In genomic region chr2:74206180-74206688, GRCh38 we compare ENCODE assay signal across 8 cellular contexts. TPM values are rescaled to one million over a fixed set of nuclear protein-coding genes. Genes with fewer than 3 reads are reported as not detected.
A peak's percentile ranks its signal among the peaks of the same experiment; 100 is the strongest.
DNase-seq lines count a peak whose midpoint lies in the region; ATAC-seq and TF ChIP-seq lines count a peak whose summit lies in the region.

No MANE protein-coding gene starts in this region.

- H3K27ac Mint-ChIP-seq in CD4-positive, CD25-positive, alpha-beta regulatory T cell = peak overlapping the region; percentile 93 to 99 (median 98)
- H3K27ac Mint-ChIP-seq in stimulated activated memory B cell treated with anti-CD40 and anti-IgM and Interleukin-4, amounts not matched to agents 10 μg/mL and 1 μg/mL and 100 μg/mL, for 72 hours = peak overlapping the region; percentile 90
- H3K27ac Mint-ChIP-seq in Caco-2 (ENCODE audit: unreplicated experiment) = no peak overlapping the region

- DNase-seq in CD4-positive, CD25-positive, alpha-beta regulatory T cell = peak; percentile 7 to 91 (median 60)
- peak; percentile 35 for DNase-seq in activated T-cell treated with anti-CD3 and anti-CD28 coated beads, Interleukin-2, amount 50 U/mL, for 1 hour
- DNase-seq in Right ventricle myocardium superior = no peak
- DNase-seq in Caco-2 = no peak
- DNase-seq in NCI-H526 treated with DMSO at 0.1 percent for 48 hours (lab: John Stamatoyannopoulos, UW) = no peak

- H3K9me3 Mint-ChIP-seq in CD4-positive, CD25-positive, alpha-beta regulatory T cell = no peaks in the 10 kb centered on the region
- H3K9me3 Mint-ChIP-seq in stimulated activated memory B cell treated with anti-CD40 and anti-IgM and Interleukin-4, amounts not matched to agents 10 μg/mL and 1 μg/mL and 100 μg/mL, for 72 hours = no peaks in the 10 kb centered on the region
- H3K9me3 Mint-ChIP-seq in Caco-2 (ENCODE audit: unreplicated experiment) = no peaks in the 10 kb centered on the region

- BruUV-seq in Caco-2 (replicated peaks; lab: Mats Ljungman, UMichigan) = no TSS peak

- H3K4me1 ChIP-seq in CD4-positive, CD25-positive, alpha-beta regulatory T cell (ENCODE audit: control insufficient read depth, insufficient read depth, low read length, poor library complexity, severe bottlenecking) = peaks cover 37% of the 10 kb centered on the region
- no peaks in the 10 kb centered on the region; the same call in 1 of the 2 replicates for H3K4me1 ChIP-seq in Caco-2

- peaks cover 25 to 65% (median 49%) of the 10 kb centered on the region in 4 donors for H3K4me1 Mint-ChIP-seq in CD4-positive, CD25-positive, alpha-beta regulatory T cell
- H3K4me1 Mint-ChIP-seq in stimulated activated memory B cell treated with anti-CD40 and anti-IgM and Interleukin-4, amounts not matched to agents 10 μg/mL and 1 μg/mL and 100 μg/mL, for 72 hours = peaks cover 41% of the 10 kb centered on the region
- peaks cover 6% of the 10 kb centered on the region for H3K4me1 Mint-ChIP-seq in Caco-2 (ENCODE audit: low read depth, unreplicated experiment)

- peak; percentile 89 to 92 for ATAC-seq in CD4-positive, CD25-positive, alpha-beta regulatory T cell (ENCODE audit: low read depth in 2 of 2)
- ATAC-seq in GM19467 (IDR thresholded peaks at IDR 0.05; ENCODE audit: unreplicated experiment) (peak; percentile 74), HG03571 (IDR thresholded peaks at IDR 0.05; ENCODE audit: unreplicated experiment) (peak; percentile 79), Right ventricle myocardium superior (ENCODE audit: poor library complexity) (peak; percentile 70)
- peak; percentile 95 for ATAC-seq in stimulated activated memory B cell treated with anti-CD40 and anti-IgM and Interleukin-4, amounts not matched to agents 10 μg/mL and 1 μg/mL and 100 μg/mL, for 72 hours

- H3K36me3 ChIP-seq in CD4-positive, CD25-positive, alpha-beta regulatory T cell (ENCODE audit: control insufficient read depth, insufficient read depth, low read length) = peaks cover 24% of the 10 kb centered on the region
- no peaks in the 10 kb centered on the region; the same call in 1 of the 2 replicates for H3K36me3 ChIP-seq in Caco-2 (ENCODE audit: control insufficient read depth, insufficient read depth, low read length)

- no peaks in the 10 kb centered on the region for H3K27me3 Mint-ChIP-seq in CD4-positive, CD25-positive, alpha-beta regulatory T cell
- no peaks in the 10 kb centered on the region for H3K27me3 Mint-ChIP-seq in stimulated activated memory B cell treated with anti-CD40 and anti-IgM and Interleukin-4, amounts not matched to agents 10 μg/mL and 1 μg/mL and 100 μg/mL, for 72 hours
- no peaks in the 10 kb centered on the region for H3K27me3 Mint-ChIP-seq in Caco-2 (ENCODE audit: insufficient read depth, unreplicated experiment)

- CTCF ChIA-PET in Caco-2 (lab: Charles Lee) = no interaction called here

- H3K27ac ChIP-seq in CD4-positive, CD25-positive, alpha-beta regulatory T cell (ENCODE audit: insufficient read depth, low read length, poor library complexity, severe bottlenecking) = peak overlapping the region; percentile 88

- H3K36me3 Mint-ChIP-seq in CD4-positive, CD25-positive, alpha-beta regulatory T cell = peaks cover 18% of the 10 kb centered on the region
- H3K36me3 Mint-ChIP-seq in stimulated activated memory B cell treated with anti-CD40 and anti-IgM and Interleukin-4, amounts not matched to agents 10 μg/mL and 1 μg/mL and 100 μg/mL, for 72 hours = peaks cover 57% of the 10 kb centered on the region
- H3K36me3 Mint-ChIP-seq in Caco-2 (ENCODE audit: insufficient read depth, unreplicated experiment) = peaks cover 100% of the 10 kb centered on the region

- no peak for TF ChIP-seq CTCF in Caco-2 (IDR thresholded peaks at IDR 0.05; ENCODE audit: insufficient read depth in 1 of 2, low read depth in 1 of 2, low read length in 1 of 2, severe bottlenecking in 1 of 2, unreplicated experiment in 1 of 2)

- peak overlapping the region; percentile 68 for H3K4me3 ChIP-seq in CD4-positive, CD25-positive, alpha-beta regulatory T cell (ENCODE audit: low read depth, low read length)
- no peak overlapping the region for H3K4me3 ChIP-seq in Caco-2 (ENCODE audit: low read depth, low read length)

- H3K9me3 ChIP-seq in CD4-positive, CD25-positive, alpha-beta regulatory T cell (ENCODE audit: control insufficient read depth in 2 of 2, low read length in 2 of 2) = no peaks in the 10 kb centered on the region
- no peaks in the 10 kb centered on the region for H3K9me3 ChIP-seq in Caco-2

- POLR2A ChIA-PET in Caco-2 (lab: Charles Lee) = no interaction called here

- intact Hi-C loops in Right ventricle myocardium superior (cut with DNase I) = no loop called here
- intact Hi-C loops in Caco-2 (cut with micrococcal nuclease; ENCODE audit: unreplicated experiment) = no loop called here

- H3K27me3 ChIP-seq in CD4-positive, CD25-positive, alpha-beta regulatory T cell (ENCODE audit: control insufficient read depth, insufficient read depth, low read length) = no peaks in the 10 kb centered on the region
- H3K27me3 ChIP-seq in Caco-2 (replicated peaks; ENCODE audit: control insufficient read depth, insufficient read depth, low read length) = no peaks in the 10 kb centered on the region

- peak overlapping the region; percentile 76 to 85 (median 80) for H3K4me3 Mint-ChIP-seq in CD4-positive, CD25-positive, alpha-beta regulatory T cell
- H3K4me3 Mint-ChIP-seq in stimulated activated memory B cell treated with anti-CD40 and anti-IgM and Interleukin-4, amounts not matched to agents 10 μg/mL and 1 μg/mL and 100 μg/mL, for 72 hours = peak overlapping the region; percentile 56
- no peak overlapping the region for H3K4me3 Mint-ChIP-seq in Caco-2 (ENCODE audit: unreplicated experiment)

RNA-seq across cellular contexts. Expression of gene MTHFD2, which starts 7.8 kb away (rescaled TPM):
- total RNA-seq in CD4-positive, CD25-positive, alpha-beta regulatory T cell = 48.1 TPM
- polyA plus RNA-seq in CD4-positive, CD25-positive, alpha-beta regulatory T cell = 10 to 100 TPM; 18.5 to 36.6 (median 26.5) TPM
- total RNA-seq in Right ventricle myocardium superior (19.0 TPM), Caco-2 (2022) (416 and 470 TPM in 2 replicates)

RNA-seq across cellular contexts. Expression of gene MOB1A, which starts 27.6 kb away (rescaled TPM):
- 161 TPM for total RNA-seq in CD4-positive, CD25-positive, alpha-beta regulatory T cell
- polyA plus RNA-seq in CD4-positive, CD25-positive, alpha-beta regulatory T cell = 100 to 1,000 TPM; 152 to 209 (median 166) TPM
- 53.1 TPM for total RNA-seq in Right ventricle myocardium superior
- total RNA-seq in Caco-2 (2022) = 113 and 125 TPM in 2 replicates

RNA-seq across cellular contexts. Expression of gene BOLA3, which starts 58.5 kb away (rescaled TPM):
- 12.1 TPM for total RNA-seq in CD4-positive, CD25-positive, alpha-beta regulatory T cell
- 10 to 100 TPM; 60.4 to 76.4 (median 67.3) TPM for polyA plus RNA-seq in CD4-positive, CD25-positive, alpha-beta regulatory T cell
- total RNA-seq in Right ventricle myocardium superior (89.6 TPM), Caco-2 (2022) (71.5 and 79.7 TPM in 2 replicates)

Comparison
In these comparisons a context has a peak if more than half of its experiments do, and no peak if none do; other contexts are left out.
1. DNase-seq: peak in CD4-positive, CD25-positive, alpha-beta regulatory T cell (3 of 3) and activated T-cell treated with anti-CD3 and anti-CD28 coated beads, Interleukin-2, amount 50 U/mL, for 1 hour (single experiment); none in Right ventricle myocardium superior (single experiment), Caco-2 (0 of 2) and NCI-H526 treated with DMSO at 0.1 percent for 48 hours (single experiment).
2. Peak in every context shown above with its lines, with median percentiles within 50 percentile points of each other: ATAC-seq.